ENCODE assay signal across 8 cellular contexts in the genomic region with DNA sequence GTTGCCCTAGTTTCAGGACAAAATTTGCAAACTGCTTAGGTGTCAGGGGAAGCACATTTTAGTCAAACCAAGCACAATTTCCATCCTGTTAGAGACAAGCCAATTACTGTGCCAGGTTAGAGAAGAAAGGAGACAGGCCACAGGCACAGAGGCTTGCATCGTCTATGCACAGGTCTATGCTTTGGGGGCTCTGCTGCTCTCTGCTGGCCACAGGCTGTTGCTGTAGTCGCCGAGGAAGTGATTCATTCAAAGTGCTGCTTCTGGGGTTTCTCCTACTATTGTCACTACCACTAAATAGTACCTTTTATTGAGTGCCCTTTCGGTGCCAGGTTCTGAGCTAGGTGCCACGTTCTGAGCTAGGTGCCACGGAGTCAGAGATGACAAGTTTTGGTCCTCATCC. TPM values are rescaled to one million over a fixed set of nuclear protein-coding genes. Genes with fewer than 3 reads are reported as not detected.
A peak's percentile ranks its signal among the peaks of the same experiment; 100 is the strongest.
DNase-seq lines count a peak whose midpoint lies in the region; ATAC-seq and TF ChIP-seq lines count a peak whose summit lies in the region.

No MANE protein-coding gene starts in this region.

- no peak overlapping the region for H3K27ac ChIP-seq in right lobe of liver

- H3K27me3 ChIP-seq in right lobe of liver = peaks cover 0 to 9% of the 10 kb centered on the region in 2 donors

- no peak for TF ChIP-seq POLR2A in right lobe of liver (IDR thresholded peaks at IDR 0.05)

- no peak overlapping the region for H3K4me3 ChIP-seq in right lobe of liver

- peak; percentile 51 to 80 (median 66) for TF ChIP-seq CTCF in right lobe of liver (IDR thresholded peaks at IDR 0.05)

- DNase-seq in ACHN (peak; percentile 31), NCI-H2196 (lab: John Stamatoyannopoulos, UW; ENCODE audit: unreplicated experiment) (peak; percentile 25), cerebellum (ENCODE audit: low spot score) (peak; percentile 8), right lobe of liver (peak; percentile 45 to 58 (median 55))
- peak; percentile 64 to 72 for DNase-seq in activated CD4-positive, alpha-beta T cell treated with anti-CD3 and anti-CD28 coated beads for 4 hours
- peak; percentile 1 for DNase-seq in stimulated activated CD8-positive, alpha-beta memory T cell treated with anti-CD3 and anti-CD28 coated beads, Interleukin-15, amount 100 ng/mL, for 24 hours (ENCODE audit: low read depth)

- H3K36me3 ChIP-seq in right lobe of liver = no peaks in the 10 kb centered on the region

- 0% methylated on average over 6 of the region's 6 CpGs for WGBS in right lobe of liver (ENCODE audit: insufficient coverage, low coverage, low lambda C conversion rate, missing lambda C conversion rate)

- H3K4me1 ChIP-seq in right lobe of liver = peaks cover 0 to 6% (median 0%) of the 10 kb centered on the region in 4 donors

- in situ Hi-C loops in ACHN (cut with HindIII; ENCODE audit: low pct_ligation_motif_present, low pct_unique_long_range_greater_than_20kb, low sequenced_read_pairs) = no loop called here

- H3K9me3 ChIP-seq in right lobe of liver = no peaks in the 10 kb centered on the region

- peak; percentile 95 for ATAC-seq in GM18511 (IDR thresholded peaks at IDR 0.05; ENCODE audit: unreplicated experiment)
- ATAC-seq in HG02981 (IDR thresholded peaks at IDR 0.05; ENCODE audit: unreplicated experiment) = peak; percentile 93
- peak; percentile 67 to 94 (median 90) for ATAC-seq in right lobe of liver

- intact Hi-C loops in right lobe of liver (cut with DNase I) = no loop called here

RNA-seq across cellular contexts. Expression of a gene that starts 45.5 kb away (rescaled TPM):
- not detected for total RNA-seq in cerebellum
- total RNA-seq in right lobe of liver = not detected

Comparison
In these comparisons a context has a peak if more than half of its experiments do, and no peak if none do; other contexts are left out.
1. DNase-seq: peak in every context shown above with its lines; median percentile 68 in activated CD4-positive, alpha-beta T cell treated with anti-CD3 and anti-CD28 coated beads for 4 hours; 55 in right lobe of liver; 31 in ACHN; 25 in NCI-H2196; 8 in cerebellum; 1 in stimulated activated CD8-positive, alpha-beta memory T cell treated with anti-CD3 and anti-CD28 coated beads, Interleukin-15, amount 100 ng/mL, for 24 hours.